In the genomic region with DNA sequence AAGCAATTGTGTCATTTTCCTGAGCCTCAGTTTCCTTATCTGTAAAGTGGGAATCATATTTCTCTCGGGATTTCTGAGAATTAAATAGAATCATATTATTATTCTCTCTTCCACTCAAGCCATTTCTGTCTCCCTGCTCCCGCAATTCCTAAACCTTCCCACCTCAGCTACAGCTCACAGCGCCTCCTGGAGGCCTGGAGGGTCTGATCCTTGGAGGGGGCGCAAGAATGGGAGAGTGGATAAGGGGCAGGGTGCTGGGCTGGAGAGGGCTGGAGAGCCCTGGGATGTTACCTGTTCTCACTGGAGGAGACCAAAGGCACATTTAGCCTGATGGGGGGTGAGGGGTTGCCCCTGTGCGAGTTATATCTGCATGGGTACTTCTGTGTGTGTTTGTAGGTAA, we compare ENCODE assay signal across 15 cellular contexts. TPM values are rescaled to one million over a fixed set of nuclear protein-coding genes. Genes with fewer than 3 reads are reported as not detected.
A peak's percentile ranks its signal among the peaks of the same experiment; 100 is the strongest.
DNase-seq lines count a peak whose midpoint lies in the region; ATAC-seq and TF ChIP-seq lines count a peak whose summit lies in the region.
"Had no signal": no experiment of that assay in that cellular context is flagged by ENCODE, and none has a peak within 500 bp of the region (broad histone marks: within the 10 kb centered on the region; RNA-seq: fewer than 3 reads in every experiment).

No MANE protein-coding gene starts in this region.

- no peak overlapping the region for H3K4me3 ChIP-seq in GM23338
- no peak overlapping the region for H3K4me3 ChIP-seq in SJCRH30
- H3K4me3 ChIP-seq in iPS DF 6.9 (ENCODE audit: low read length) = no peak overlapping the region
- no peak overlapping the region for H3K4me3 ChIP-seq in mucosa of descending colon

- ATAC-seq in GM23338 = peak; percentile 89
- no peak for ATAC-seq in HG03175 (IDR thresholded peaks at IDR 0.05; ENCODE audit: unreplicated experiment)
- no peak for ATAC-seq in mucosa of descending colon
- no peak for ATAC-seq in HG02970 (IDR thresholded peaks at IDR 0.05; ENCODE audit: low FRiP score, unreplicated experiment)
- ATAC-seq: CD8-positive, alpha-beta T cell had no signal

- TF ChIP-seq CTCF in GM23338 (conservative IDR thresholded peaks at IDR 0.05; ENCODE audit: low read depth in 2 of 2) (peak; percentile 89 to 96), mucosa of descending colon (IDR thresholded peaks at IDR 0.05) (no peak)

- H3K9me3 Mint-ChIP-seq in GM23338 = peaks cover 8% of the 10 kb centered on the region; the same call in 2 of the 3 replicates
- H3K9me3 Mint-ChIP-seq: immature natural killer cell; stimulated activated naive CD8-positive, alpha-beta T cell treated with anti-CD3 and anti-CD28 coated beads, Interleukin-15, Interleukin-2, amounts not matched to agents 100 ng/mL and 50 ng/mL, for 24 hours had no signal

- H3F3A ChIP-seq in GM23338 (replicated peaks; ENCODE audit: low read depth) = no peaks in the 10 kb centered on the region

- H3K27me3 ChIP-seq in GM23338 (ENCODE audit: insufficient read depth) (no peaks in the 10 kb centered on the region), SJCRH30 (no peaks in the 10 kb centered on the region; the same call in 1 of the 2 replicates), iPS DF 6.9 (ENCODE audit: control insufficient read depth, insufficient read depth, low read length) (no peaks in the 10 kb centered on the region)

- intact Hi-C loops in mucosa of descending colon (cut with DNase I, micrococcal nuclease) = loop anchor here in 1 of 2 donors (5.0 kb wide), 1 partner anchor 145 kb away; no protein-coding TSS in a partner anchor

- H3K27ac Mint-ChIP-seq in GM23338 = no peak overlapping the region
- H3K27ac Mint-ChIP-seq: CD8-positive, alpha-beta T cell; stimulated activated naive CD8-positive, alpha-beta T cell treated with anti-CD3 and anti-CD28 coated beads, Interleukin-15, Interleukin-2, amounts not matched to agents 100 ng/mL and 50 ng/mL, for 24 hours had no signal

- no peaks in the 10 kb centered on the region for H3K9me2 ChIP-seq in GM23338 (ENCODE audit: insufficient read depth)

- H3K4me3 Mint-ChIP-seq in GM23338 = no peak overlapping the region
- H3K4me3 Mint-ChIP-seq: CD8-positive, alpha-beta T cell; immature natural killer cell; stimulated activated naive CD8-positive, alpha-beta T cell treated with anti-CD3 and anti-CD28 coated beads, Interleukin-15, Interleukin-2, amounts not matched to agents 100 ng/mL and 50 ng/mL, for 24 hours had no signal

- no peak overlapping the region for H2AFZ ChIP-seq in GM23338

- H3K79me2 ChIP-seq in GM23338 (replicated peaks; ENCODE audit: insufficient read depth) = no peaks in the 10 kb centered on the region

- H3K4me2 ChIP-seq in GM23338 = no peak overlapping the region

- H3K36me3 ChIP-seq in GM23338 (ENCODE audit: insufficient read depth) = no peaks in the 10 kb centered on the region
- H3K36me3 ChIP-seq in SJCRH30 = no peaks in the 10 kb centered on the region
- no peaks in the 10 kb centered on the region for H3K36me3 ChIP-seq in iPS DF 6.9 (ENCODE audit: control insufficient read depth, insufficient read depth, low read length)
- no peaks in the 10 kb centered on the region for H3K36me3 ChIP-seq in mucosa of descending colon (ENCODE audit: low read depth)

- H3K36me3 Mint-ChIP-seq in GM23338 (ENCODE audit: low read depth) = peaks cover 14% of the 10 kb centered on the region; the same call in 2 of the 3 replicates
- H3K36me3 Mint-ChIP-seq: CD8-positive, alpha-beta T cell; immature natural killer cell had no signal

- no peak overlapping the region for H3K27ac ChIP-seq in GM23338 (ENCODE audit: low read depth)
- no peak overlapping the region for H3K27ac ChIP-seq in SJCRH30
- H3K27ac ChIP-seq in iPS DF 6.9 (ENCODE audit: low read length) = no peak overlapping the region
- H3K27ac ChIP-seq: RWPE1 had no signal

- H4K20me1 ChIP-seq in GM23338 (replicated peaks; ENCODE audit: insufficient read depth) = no peaks in the 10 kb centered on the region

- no CpG with 5 or more reads among the region's 5 CpGs for WGBS in iPS DF 6.9 (ENCODE audit: insufficient coverage, insufficient read length)

- no peaks in the 10 kb centered on the region for H3K27me3 Mint-ChIP-seq in GM23338 (ENCODE audit: insufficient read depth, low read depth, poor library complexity)

- H3K4me1 ChIP-seq in GM23338 (ENCODE audit: insufficient read depth) (0 out of 2 replicates have a peak, but pooled peaks cover 2% of the 10 kb centered on the region), SJCRH30 (no peaks in the 10 kb centered on the region), iPS DF 6.9 (ENCODE audit: control insufficient read depth, insufficient read depth, low read length) (peaks cover 2% of the 10 kb centered on the region; the same call in 1 of the 2 replicates), mucosa of descending colon (ENCODE audit: low read depth) (peaks cover 15% of the 10 kb centered on the region)

- peaks cover 3% of the 10 kb centered on the region; the same call in 2 of the 3 replicates for H3K4me1 Mint-ChIP-seq in GM23338
- H3K4me1 Mint-ChIP-seq: immature natural killer cell had no signal

- H3K9me3 ChIP-seq in SJCRH30 (replicated peaks) (peaks cover 3% of the 10 kb centered on the region; the same call in 1 of the 2 replicates), iPS DF 6.9 (ENCODE audit: control insufficient read depth, insufficient read depth, low read length) (no peaks in the 10 kb centered on the region), mucosa of descending colon (no peaks in the 10 kb centered on the region)

- DNase-seq in ELF-1 (ENCODE audit: low read depth, low spot score) (peak; percentile 49), GM23338 (ENCODE audit: low spot score) (peak; percentile 84), SJCRH30 (peak; percentile 28 to 43), iPS DF 6.9 (ENCODE audit: low read depth, low spot score) (peak; percentile 35), mucosa of descending colon (no peak)
- DNase-seq: activated CD8-positive, alpha-beta memory T cell treated with anti-CD3 and anti-CD28 coated beads for 24 hours; activated effector memory CD4-positive, alpha-beta T cell treated with anti-CD3 and anti-CD28 coated beads, Interleukin-2, amount 50 U/mL, for 16 hours; CD8-positive, alpha-beta T cell; immature natural killer cell; nucleus accumbens had no signal

TF ChIP-seq in GM23338, 12 proteins besides CTCF, POLR2A, EP300 and RAD21 (continues in another document):
- TF ChIP-seq EZH2 (IDR thresholded peaks at IDR 0.05; ENCODE audit: low read depth, unreplicated experiment) = no peak
- TF ChIP-seq STAT1 (IDR thresholded peaks at IDR 0.05; ENCODE audit: unreplicated experiment) = no peak
- no peak for TF ChIP-seq EZH2phosphoT487 (IDR thresholded peaks at IDR 0.05; ENCODE audit: unreplicated experiment)
- TF ChIP-seq CREB1 (CRISPR knock-in tag; IDR thresholded peaks at IDR 0.05; ENCODE audit: low read depth) = no peak

RNA-seq across cellular contexts. Expression of a gene that starts 31.1 kb away (rescaled TPM):
- 272 and 315 TPM in 2 replicates for total RNA-seq in GM23338 (2014; rRNA removed; shearing (Covaris generic))
- polyA plus RNA-seq in GM23338 (2016; fragmentation: Nextera tagmentation; extraction: Ambion mirVana) = 130 and 137 TPM in 2 replicates
- not detected in 2 replicates for total RNA-seq in SJCRH30 (2014; rRNA removed; shearing (Covaris generic))
- 10 to 100 TPM in 2 of 3 donors, 1 to 10 TPM in 1; 9.1 to 45.4 (median 41.2) TPM for total RNA-seq in mucosa of descending colon

RNA-seq across cellular contexts. Expression of a gene that starts 47.7 kb away (rescaled TPM):
- total RNA-seq in GM23338 (2014; rRNA removed; shearing (Covaris generic)) = not detected in 2 replicates
- polyA plus RNA-seq in GM23338 (2016; fragmentation: Nextera tagmentation; extraction: Ambion mirVana) = 0.99 and 1.1 TPM in 2 replicates
- not detected in 2 replicates for total RNA-seq in SJCRH30 (2014; rRNA removed; shearing (Covaris generic))
- not detected for total RNA-seq in mucosa of descending colon
- total RNA-seq: skeletal muscle tissue had no signal
- polyA plus RNA-seq: immature natural killer cell had no signal

RNA-seq across cellular contexts. Expression of a gene that starts 57.1 kb away (rescaled TPM):
- total RNA-seq in GM23338 (2014; rRNA removed; shearing (Covaris generic)) = 23.7 and 28.4 TPM in 2 replicates
- 7.5 and 9.0 TPM in 2 replicates for polyA plus RNA-seq in GM23338 (2016; fragmentation: Nextera tagmentation; extraction: Ambion mirVana)
- 24.1 and 25.1 TPM in 2 replicates for total RNA-seq in SJCRH30 (2014; rRNA removed; shearing (Covaris generic))
- 10 to 100 TPM in 2 of 3 donors, 1 to 10 TPM in 1; 7.3 to 93.6 (median 19.3) TPM for total RNA-seq in mucosa of descending colon

Comparison
In these comparisons a context has a peak if more than half of its experiments do, and no peak if none do; other contexts are left out.
1. DNase-seq: peak in ELF-1 (single experiment), GM23338 (single experiment), SJCRH30 (2 of 2) and iPS DF 6.9 (single experiment); none in mucosa of descending colon (0 of 3).
2. RNA of a gene that starts 31.1 kb away (total RNA-seq): 272 to 315 TPM in GM23338 and 9.1 to 45.4 TPM in mucosa of descending colon; not detected in SJCRH30; every median in the first group is over 10 times any median in the second.